22 cellular contexts compared by ENCODE assay signal in genomic region chr10:54958844-54959243, GRCh38.
DNase-seq lines count a peak whose midpoint lies in the region; ATAC-seq, FAIRE-seq and TF ChIP-seq lines count a peak whose summit lies in the region.
"Had no signal": no experiment of that assay in that cellular context is flagged by ENCODE, and none has a peak within 500 bp of the region (broad histone marks: within the 10 kb centered on the region; RNA-seq: fewer than 3 reads in every experiment).

No MANE protein-coding gene starts in this region.

- no peak for FAIRE-seq in bronchial epithelial cell (lab: Jason Lieb, UNC)
- FAIRE-seq: A549, G401.6, GM12878 had no signal

- H3K36me3 ChIP-seq in bronchial epithelial cell (ENCODE audit: control insufficient read depth, insufficient read depth, low read length) = no peaks in the 10 kb centered on the region
- H3K36me3 ChIP-seq: BE2C; BLaER1 treated with 17β-estradiol and CSF1 and Interleukin-3, amounts not matched to agents 10 nM and 100 nM had no signal

- DNase-seq in DMS53 (lab: John Stamatoyannopoulos, UW) (peak; percentile 62), HT1080 (ENCODE audit: low read depth) (peak; percentile 21), bronchial epithelial cell (ENCODE audit: low read depth) (peak; percentile 2), renal cortical epithelial cell (ENCODE audit: low read depth) (peak; percentile 30), H4 (ENCODE audit: low spot score) (no peak)
- DNase-seq: 8988T; ACHN; AML-193; BE2C; CD4-positive, alpha-beta T cell; CD8-positive, alpha-beta memory T cell; DMS 273 treated with DMSO at 0.1 percent for 48 hours; DND-41; GOT3; H7; HFFc6 had no signal

- no peak for TF ChIP-seq CTCF in bronchial epithelial cell (IDR thresholded peaks at IDR 0.05; ENCODE audit: insufficient read depth, low read length, severe bottlenecking)

- H3K4me3 ChIP-seq in bronchial epithelial cell (ENCODE audit: low read depth, low read length) = no peak overlapping the region
- H3K4me3 ChIP-seq: A549; BLaER1 treated with 17β-estradiol and CSF1 and Interleukin-3, amounts not matched to agents 10 nM and 100 nM; GM12878 had no signal

- ATAC-seq in HG03565 (IDR thresholded peaks at IDR 0.05; ENCODE audit: unreplicated experiment) = no peak
- no peak for ATAC-seq in GM18870 (IDR thresholded peaks at IDR 0.05; ENCODE audit: unreplicated experiment)
- ATAC-seq: A549, GM12878 had no signal

- no peaks in the 10 kb centered on the region for H3K27me3 ChIP-seq in bronchial epithelial cell (ENCODE audit: control insufficient read depth, insufficient read depth, low read length)
- H3K27me3 ChIP-seq: BE2C; BLaER1 treated with 17β-estradiol and CSF1 and Interleukin-3, amounts not matched to agents 10 nM and 100 nM had no signal
